ENCODE assay signal across 32 cellular contexts in genomic region chr5:119153629-119154028, GRCh38.
"Had no signal": no experiment of that assay in that cellular context is flagged by ENCODE, and none has a peak within 500 bp of the region (broad histone marks: within the 10 kb centered on the region; RNA-seq: fewer than 3 reads in every experiment).

No MANE protein-coding gene starts in this region.

- H3K4me1 ChIP-seq: adrenal gland, body of pancreas, colonic mucosa, esophagus squamous epithelium, gastroesophageal sphincter, heart right ventricle had no signal

- H3K4me3 ChIP-seq: adrenal gland, body of pancreas, colonic mucosa, esophagus squamous epithelium, gastroesophageal sphincter, heart right ventricle had no signal

- H3K27ac ChIP-seq: adrenal gland, body of pancreas, colonic mucosa, epithelial cell of prostate, esophagus squamous epithelium, gastroesophageal sphincter, heart right ventricle had no signal

- H3K4me3 Mint-ChIP-seq: activated CD4-positive, alpha-beta memory T cell treated with anti-CD3 and anti-CD28 coated beads for 36 hours; activated CD4-positive, alpha-beta T cell treated with anti-CD3 and anti-CD28 coated beads for 36 hours; activated CD4-positive, alpha-beta T cell treated with anti-CD3 and anti-CD28 coated beads, Interleukin-2, amount 10 ng/mL, durations not matched to agents 24 days and 14 days; activated CD8-positive, alpha-beta memory T cell treated with anti-CD3 and anti-CD28 coated beads, Interleukin-2, amount 10 ng/mL, durations not matched to agents 7 days and 5 days; activated CD8-positive, alpha-beta T cell treated with anti-CD3 and anti-CD28 coated beads, Interleukin-2, amount 10 ng/mL, durations not matched to agents 7 days and 5 days; activated naive CD4-positive, alpha-beta T cell treated with anti-CD3 and anti-CD28 coated beads, Interleukin-2, amount 10 ng/mL, durations not matched to agents 7 days and 5 days; activated naive CD8-positive, alpha-beta T cell treated with anti-CD3 and anti-CD28 coated beads, Interleukin-2, amount 50 U/mL, for 24 hours; activated T-helper 1 cell treated with anti-CD3 and anti-CD28 coated beads, Interleukin-12 subunit alpha, Interleukin-12 subunit beta, Interleukin-2, Interleukin-4 antibody, amounts not matched to agents 30 ng/mL and 10 ng/mL and 1 ng/mL, durations not matched to agents 14 hours and 24 hours and 36 hours had no signal

- H3K4me1 Mint-ChIP-seq: activated CD4-positive, alpha-beta T cell treated with anti-CD3 and anti-CD28 coated beads for 36 hours; activated CD4-positive, alpha-beta T cell treated with anti-CD3 and anti-CD28 coated beads, Interleukin-2, amount 10 ng/mL, durations not matched to agents 24 days and 14 days; activated CD8-positive, alpha-beta memory T cell treated with anti-CD3 and anti-CD28 coated beads, Interleukin-2, amount 10 ng/mL, durations not matched to agents 7 days and 5 days; activated naive CD4-positive, alpha-beta T cell treated with anti-CD3 and anti-CD28 coated beads, Interleukin-2, amount 10 ng/mL, durations not matched to agents 7 days and 5 days; activated naive CD8-positive, alpha-beta T cell treated with anti-CD3 and anti-CD28 coated beads, Interleukin-2, amount 50 U/mL, for 24 hours had no signal

- H3K36me3 ChIP-seq: colonic mucosa had no signal

- H3K27ac Mint-ChIP-seq: activated CD4-positive, alpha-beta memory T cell treated with anti-CD3 and anti-CD28 coated beads for 36 hours; activated CD4-positive, alpha-beta T cell treated with anti-CD3 and anti-CD28 coated beads for 36 hours; activated CD4-positive, alpha-beta T cell treated with anti-CD3 and anti-CD28 coated beads, Interleukin-2, amount 10 ng/mL, durations not matched to agents 24 days and 14 days; activated CD8-positive, alpha-beta memory T cell treated with anti-CD3 and anti-CD28 coated beads, Interleukin-2, amount 10 ng/mL, durations not matched to agents 7 days and 5 days; activated CD8-positive, alpha-beta T cell treated with anti-CD3 and anti-CD28 coated beads, Interleukin-2, amount 10 ng/mL, durations not matched to agents 7 days and 5 days; activated naive CD4-positive, alpha-beta T cell treated with anti-CD3 and anti-CD28 coated beads, Interleukin-2, amount 10 ng/mL, durations not matched to agents 7 days and 5 days; activated naive CD4-positive, alpha-beta T cell treated with anti-CD3 and anti-CD28 coated beads, Interleukin-2, amount 50 U/mL, for 72 hours; activated naive CD8-positive, alpha-beta T cell treated with anti-CD3 and anti-CD28 coated beads, Interleukin-2, amount 50 U/mL, for 24 hours; activated T-helper 1 cell treated with anti-CD3 and anti-CD28 coated beads, Interleukin-12 subunit alpha, Interleukin-12 subunit beta, Interleukin-2, Interleukin-4 antibody, amounts not matched to agents 30 ng/mL and 10 ng/mL and 1 ng/mL, durations not matched to agents 14 hours and 24 hours and 36 hours; activated T-helper 2 cell treated with anti-CD3 and anti-CD28 coated beads, Interferon-gamma antibody, Interleukin-2, Interleukin-4, amounts not matched to agents 10 μg/mL and 5 μg/mL and 100 μg/mL, durations not matched to agents 14 hours and 24 hours and 36 hours had no signal

- DNase-seq: activated CD4-positive, alpha-beta memory T cell treated with anti-CD3 and anti-CD28 coated beads for 36 hours; activated CD4-positive, alpha-beta T cell treated with anti-CD3 and anti-CD28 coated beads for 36 hours; activated CD4-positive, alpha-beta T cell treated with anti-CD3 and anti-CD28 coated beads, Interleukin-2, amount 10 ng/mL, durations not matched to agents 24 days and 14 days; activated CD4-positive, CD25-positive, alpha-beta regulatory T cell; activated CD4-positive, CD25-positive, alpha-beta regulatory T cell treated with anti-CD3 and anti-CD28 coated beads, Interleukin-2, amount 50 U/mL, for 72 hours; activated CD8-positive, alpha-beta memory T cell treated with anti-CD3 and anti-CD28 coated beads, Interleukin-2, amount 10 ng/mL, durations not matched to agents 7 days and 5 days; activated CD8-positive, alpha-beta memory T cell treated with anti-CD3 and anti-CD28 coated beads, Interleukin-2, amount 50 U/mL, for 4 hours; activated CD8-positive, alpha-beta T cell treated with anti-CD3 and anti-CD28 coated beads, Interleukin-2, amount 10 ng/mL, durations not matched to agents 7 days and 5 days; activated effector memory CD4-positive, alpha-beta T cell treated with anti-CD3 and anti-CD28 coated beads, Interleukin-2, amount 50 U/mL, for 16 hours; activated naive CD4-positive, alpha-beta T cell; activated naive CD4-positive, alpha-beta T cell treated with anti-CD3 and anti-CD28 coated beads, Interleukin-2, amount 10 ng/mL, durations not matched to agents 7 days and 5 days; activated naive CD8-positive, alpha-beta T cell treated with anti-CD3 and anti-CD28 coated beads, Interleukin-2, amount 50 U/mL, for 24 hours; activated T-cell treated with anti-CD3 and anti-CD28 coated beads, Interleukin-2, amount 50 U/mL, for 1 hour; activated T-cell treated with anti-CD3 and anti-CD28 coated beads, Interleukin-2, amount 50 U/mL, for 48 hours; adrenal gland; amygdala; aorta; body of pancreas; caudate nucleus; colonic mucosa; effector CD8-positive, alpha-beta T cell; esophagus squamous epithelium; foreskin melanocyte; heart right ventricle; T-helper 2 cell had no signal

- FAIRE-seq: endometrium, endothelial cell of umbilical vein had no signal

- H3K27me3 Mint-ChIP-seq: activated CD4-positive, alpha-beta memory T cell treated with anti-CD3 and anti-CD28 coated beads for 36 hours; activated CD4-positive, alpha-beta T cell treated with anti-CD3 and anti-CD28 coated beads for 36 hours; activated CD4-positive, alpha-beta T cell treated with anti-CD3 and anti-CD28 coated beads, Interleukin-2, amount 10 ng/mL, durations not matched to agents 24 days and 14 days; activated CD8-positive, alpha-beta memory T cell treated with anti-CD3 and anti-CD28 coated beads, Interleukin-2, amount 10 ng/mL, durations not matched to agents 7 days and 5 days; activated naive CD4-positive, alpha-beta T cell treated with anti-CD3 and anti-CD28 coated beads, Interleukin-2, amount 10 ng/mL, durations not matched to agents 7 days and 5 days; activated naive CD8-positive, alpha-beta T cell treated with anti-CD3 and anti-CD28 coated beads, Interleukin-2, amount 50 U/mL, for 24 hours had no signal

- ATAC-seq: activated CD4-positive, alpha-beta T cell treated with anti-CD3 and anti-CD28 coated beads for 36 hours; activated CD8-positive, alpha-beta memory T cell treated with anti-CD3 and anti-CD28 coated beads, Interleukin-2, amount 10 ng/mL, durations not matched to agents 7 days and 5 days; activated CD8-positive, alpha-beta T cell treated with anti-CD3 and anti-CD28 coated beads, Interleukin-2, amount 10 ng/mL, durations not matched to agents 7 days and 5 days; activated naive CD4-positive, alpha-beta T cell treated with anti-CD3 and anti-CD28 coated beads, Interleukin-2, amount 50 U/mL, for 72 hours; activated naive CD8-positive, alpha-beta T cell treated with anti-CD3 and anti-CD28 coated beads, Interleukin-2, amount 50 U/mL, for 24 hours; body of pancreas; gastroesophageal sphincter; heart right ventricle had no signal

- H3K9me3 ChIP-seq: body of pancreas, colonic mucosa, esophagus squamous epithelium had no signal

- H3K27me3 ChIP-seq: adrenal gland, body of pancreas, colonic mucosa, esophagus squamous epithelium, gastroesophageal sphincter, heart right ventricle had no signal
